In genomic region chr16:48240147-48240546, GRCh38 we compare ENCODE assay signal across 4 cellular contexts. TPM values are rescaled to one million over a fixed set of nuclear protein-coding genes. Genes with fewer than 3 reads are reported as not detected.
"Had no signal": no experiment of that assay in that cellular context is flagged by ENCODE, and none has a peak within 500 bp of the region (broad histone marks: within the 10 kb centered on the region; RNA-seq: fewer than 3 reads in every experiment).

No MANE protein-coding gene starts in this region.

RNA-seq across cellular contexts. Expression of gene ABCC11, which starts 7.2 kb away (rescaled TPM):
- total RNA-seq: activated B cell treated with CpG ODN at 0.5 μM for 24 hours; ascending aorta; T-helper 1 cell treated with Interleukin-12 subunit alpha and Interleukin-12 subunit beta and Interleukin-4 antibody, amounts not matched to agents 30 ng/mL and 1 ng/mL, for 36 hours; T-helper 17 cell had no signal
